18 cellular contexts compared by ENCODE assay signal in the genomic region with DNA sequence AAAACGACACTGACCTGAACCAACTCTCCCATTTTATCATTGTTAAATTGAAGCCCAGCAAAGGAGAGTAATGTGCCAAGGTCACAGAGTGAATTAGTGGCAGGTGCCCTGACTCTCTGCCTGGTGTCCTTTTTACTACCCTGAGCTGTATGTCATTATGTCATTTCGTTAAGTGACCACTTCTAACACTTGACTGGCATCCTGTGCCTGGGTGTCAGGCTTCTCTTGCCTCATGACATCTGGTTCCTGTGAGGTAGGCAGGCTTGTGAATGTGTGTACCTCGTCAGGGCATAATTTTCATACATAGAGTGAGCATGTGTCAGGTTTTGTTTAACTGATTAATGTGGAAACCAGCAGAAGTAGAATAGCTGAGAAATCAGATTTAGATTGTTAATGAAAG. TPM values are rescaled to one million over a fixed set of nuclear protein-coding genes. Genes with fewer than 3 reads are reported as not detected.
A peak's percentile ranks its signal among the peaks of the same experiment; 100 is the strongest.
DNase-seq lines count a peak whose midpoint lies in the region; ATAC-seq lines count a peak whose summit lies in the region.
"Had no signal": no experiment of that assay in that cellular context is flagged by ENCODE, and none has a peak within 500 bp of the region (broad histone marks: within the 10 kb centered on the region; RNA-seq: fewer than 3 reads in every experiment).

No MANE protein-coding gene starts in this region.

- H3K27ac Mint-ChIP-seq in stimulated activated naive CD8-positive, alpha-beta T cell treated with anti-CD3 and anti-CD28 coated beads, Interleukin-15, amount 100 ng/mL, for 72 hours, result peak overlapping the region; percentile 63 to 87
- H3K27ac Mint-ChIP-seq: T-helper 1 cell treated with Interleukin-12 subunit alpha and Interleukin-12 subunit beta and Interleukin-4 antibody, amounts not matched to agents 30 μg/mL and 1 μg/mL, for 36 hours had no signal

- no peaks in the 10 kb centered on the region for H3K9me2 ChIP-seq in GM23248 (ENCODE audit: insufficient read depth)

- peaks cover 13% of the 10 kb centered on the region for H3K4me1 ChIP-seq in GM23248 (ENCODE audit: insufficient read depth)
- peaks cover 29% of the 10 kb centered on the region for H3K4me1 ChIP-seq in SJCRH30

- no peak for DNase-seq in stimulated activated naive CD8-positive, alpha-beta T cell treated with anti-CD3 and anti-CD28 coated beads, Interleukin-15, amount 100 ng/mL, for 72 hours
- DNase-seq in stimulated activated naive CD8-positive, alpha-beta T cell treated with anti-CD3 and anti-CD28 coated beads, Interleukin-15, Interleukin-2, amounts not matched to agents 100 U/mL and 50 U/mL, for 24 hours, result no peak
- DNase-seq in NCI-H510A treated with DMSO at 0.1 percent for 48 hours (lab: John Stamatoyannopoulos, UW) (peak; percentile 95), left ventricle myocardium superior (peak; percentile 34), EL (no peak), GM23248 (no peak), SJCRH30 (no peak), hypothalamus (lab: John Stamatoyannopoulos, UW) (no peak)
- DNase-seq: activated CD4-positive, alpha-beta T cell treated with anti-CD3 and anti-CD28 coated beads for 48 hours; activated effector memory CD4-positive, alpha-beta T cell treated with anti-CD3 and anti-CD28 coated beads, Interleukin-2, amount 50 U/mL, for 16 hours; BE2C; caudate nucleus; GOT3; NCI-H2081; Peyer's patch had no signal

- intact Hi-C loops in left ventricle myocardium superior (cut with micrococcal nuclease), result no loop called here

- H3K36me3 ChIP-seq in GM23248 (ENCODE audit: low read depth) (no peaks in the 10 kb centered on the region), SJCRH30 (peaks cover 5% of the 10 kb centered on the region; the same call in 1 of the 2 replicates)
- H3K36me3 ChIP-seq: BE2C, Peyer's patch had no signal

- ATAC-seq in stimulated activated naive CD8-positive, alpha-beta T cell treated with anti-CD3 and anti-CD28 coated beads, Interleukin-15, amount 100 ng/mL, for 72 hours, result peak; percentile 52
- ATAC-seq in stimulated activated naive CD8-positive, alpha-beta T cell treated with anti-CD3 and anti-CD28 coated beads, Interleukin-15, Interleukin-2, amounts not matched to agents 100 U/mL and 50 U/mL, for 24 hours, result no peak
- ATAC-seq in left ventricle myocardium superior, result peak; percentile 75
- ATAC-seq: K562 had no signal

- H3K9me3 ChIP-seq in GM23248 (ENCODE audit: low read depth) (no peaks in the 10 kb centered on the region), SJCRH30 (replicated peaks) (no peaks in the 10 kb centered on the region)
- H3K9me3 ChIP-seq: BE2C, Peyer's patch had no signal

- in situ Hi-C loops in GM23248 (cut with MboI), result no loop called here

- H3K9ac ChIP-seq in GM23248, result no peak overlapping the region

- H3K27ac ChIP-seq in GM23248, result no peak overlapping the region
- H3K27ac ChIP-seq in SJCRH30, result no peak overlapping the region
- H3K27ac ChIP-seq: Peyer's patch had no signal

- no peaks in the 10 kb centered on the region for H3K9me3 Mint-ChIP-seq in stimulated activated naive CD8-positive, alpha-beta T cell treated with anti-CD3 and anti-CD28 coated beads, Interleukin-15, amount 100 ng/mL, for 72 hours
- H3K9me3 Mint-ChIP-seq: neural crest cell; T-helper 1 cell treated with Interleukin-12 subunit alpha and Interleukin-12 subunit beta and Interleukin-4 antibody, amounts not matched to agents 30 μg/mL and 1 μg/mL, for 36 hours had no signal

- peaks cover 99% of the 10 kb centered on the region for H3K79me2 ChIP-seq in GM23248 (ENCODE audit: insufficient read depth)

- H4K20me1 ChIP-seq in GM23248 (ENCODE audit: insufficient read depth), result peaks cover 15% of the 10 kb centered on the region; the same call in 1 of the 2 replicates

- H3K4me1 Mint-ChIP-seq in stimulated activated naive CD8-positive, alpha-beta T cell treated with anti-CD3 and anti-CD28 coated beads, Interleukin-15, amount 100 ng/mL, for 72 hours, result peaks cover 71% of the 10 kb centered on the region

- H3K27me3 ChIP-seq in GM23248 (replicated peaks; ENCODE audit: insufficient read depth) (no peaks in the 10 kb centered on the region), SJCRH30 (no peaks in the 10 kb centered on the region)
- H3K27me3 ChIP-seq: BE2C, Peyer's patch had no signal

- peaks cover 3% of the 10 kb centered on the region; the same call in 1 of the 2 replicates for H3F3A ChIP-seq in GM23248 (ENCODE audit: insufficient read depth)

- no peak overlapping the region for H3K4me3 Mint-ChIP-seq in stimulated activated naive CD8-positive, alpha-beta T cell treated with anti-CD3 and anti-CD28 coated beads, Interleukin-15, amount 100 ng/mL, for 72 hours
- H3K4me3 Mint-ChIP-seq: neural crest cell; T-helper 1 cell treated with Interleukin-12 subunit alpha and Interleukin-12 subunit beta and Interleukin-4 antibody, amounts not matched to agents 30 μg/mL and 1 μg/mL, for 36 hours had no signal

- no peak overlapping the region for H2AFZ ChIP-seq in GM23248

- H3K4me3 ChIP-seq in GM23248, result no peak overlapping the region
- H3K4me3 ChIP-seq in SJCRH30, result no peak overlapping the region
- H3K4me3 ChIP-seq: K562, Peyer's patch had no signal

- H3K27me3 Mint-ChIP-seq in stimulated activated naive CD8-positive, alpha-beta T cell treated with anti-CD3 and anti-CD28 coated beads, Interleukin-15, amount 100 ng/mL, for 72 hours, result no peaks in the 10 kb centered on the region

- H3K4me2 ChIP-seq in GM23248 (ENCODE audit: unreplicated experiment), result no peak overlapping the region

- 87 to 89% methylated on average over 3 of the region's 3 CpGs for WGBS in GM23248 (ENCODE audit: low coverage in 1 of 2, low lambda C conversion rate in 2 of 2, missing lambda C conversion rate in 2 of 2), 2 experiments

RNA-seq across cellular contexts. Expression of a gene that starts 48.6 kb away (rescaled TPM):
- total RNA-seq in left ventricle myocardium superior, result 104 TPM
- 65.4 and 66.3 TPM in 2 replicates for total RNA-seq in GM23248 (2014; rRNA removed; shearing (Covaris generic))
- polyA plus RNA-seq in GM23248 (2016; fragmentation: Nextera tagmentation; extraction: Ambion mirVana), result 107 and 113 TPM in 2 replicates
- total RNA-seq in SJCRH30 (2014; rRNA removed; shearing (Covaris generic)), result 162 and 172 TPM in 2 replicates

Comparison
In these comparisons a context has a peak if more than half of its experiments do, and no peak if none do; other contexts are left out.
1. DNase-seq: peak in NCI-H510A treated with DMSO at 0.1 percent for 48 hours (single experiment) and left ventricle myocardium superior (single experiment); none in stimulated activated naive CD8-positive, alpha-beta T cell treated with anti-CD3 and anti-CD28 coated beads, Interleukin-15, amount 100 ng/mL, for 72 hours (0 of 2), stimulated activated naive CD8-positive, alpha-beta T cell treated with anti-CD3 and anti-CD28 coated beads, Interleukin-15, Interleukin-2, amounts not matched to agents 100 U/mL and 50 U/mL, for 24 hours (single experiment), EL (single experiment), GM23248 (single experiment), SJCRH30 (0 of 2) and hypothalamus (0 of 51).